Comparison of ENCODE assay signal across 17 cellular contexts in genomic region chr22:43827926-43828710, GRCh38. TPM values are rescaled to one million over a fixed set of nuclear protein-coding genes. Genes with fewer than 3 reads are reported as not detected.
DNase-seq lines count a peak whose midpoint lies in the region; ATAC-seq and TF ChIP-seq lines count a peak whose summit lies in the region.
"Had no signal": no experiment of that assay in that cellular context is flagged by ENCODE, and none has a peak within 500 bp of the region (broad histone marks: within the 10 kb centered on the region; RNA-seq: fewer than 3 reads in every experiment).

No MANE protein-coding gene starts in this region.

- no peak overlapping the region for H2BK15ac ChIP-seq in neuronal stem cell (ENCODE audit: low read length)

- no peak overlapping the region for H2BK5ac ChIP-seq in neuronal stem cell (ENCODE audit: low read length)

- no peak overlapping the region for H2AK5ac ChIP-seq in neuronal stem cell (ENCODE audit: low read depth, low read length)

- H3K14ac ChIP-seq in neuronal stem cell (ENCODE audit: low read length): no peak overlapping the region

- no peaks in the 10 kb centered on the region for H3K9me2 ChIP-seq in GM23338 (ENCODE audit: insufficient read depth)

- H3K18ac ChIP-seq in neuronal stem cell (ENCODE audit: low read length): no peak overlapping the region

- no peak for ATAC-seq in CD4-positive, alpha-beta T cell (ENCODE audit: poor library complexity)
- ATAC-seq in GM23338: no peak
- ATAC-seq: activated T-cell treated with anti-CD3 and anti-CD28 coated beads, Interleukin-2, amount 50 U/mL, for 72 hours had no signal

- H3K27me3 Mint-ChIP-seq in HFFc6 (ENCODE audit: insufficient read depth) (peaks cover 15% of the 10 kb centered on the region), GM23338 (ENCODE audit: insufficient read depth, low read depth, poor library complexity) (peaks cover 18% of the 10 kb centered on the region)
- H3K27me3 Mint-ChIP-seq in CD4-positive, alpha-beta T cell: peaks cover 21% of the 10 kb centered on the region

- no peak overlapping the region for H2BK12ac ChIP-seq in neuronal stem cell (ENCODE audit: low read length)

- H3K4me1 ChIP-seq in BLaER1 (peaks cover 73% of the 10 kb centered on the region), neuronal stem cell (ENCODE audit: control insufficient read depth in 2 of 2, insufficient read depth in 1 of 2, low read depth in 1 of 2, low read length in 2 of 2) (peaks cover 15 to 17% of the 10 kb centered on the region in 2 donors), GM23338 (ENCODE audit: insufficient read depth) (peaks cover 19% of the 10 kb centered on the region)

- H3K27ac ChIP-seq in BLaER1 (no peak overlapping the region), dorsolateral prefrontal cortex (peak overlapping the region in 50 of 59 donors; percentile 10 to 92 (median 66)), neuronal stem cell (replicated peaks; ENCODE audit: low read length) (no peak overlapping the region), GM23338 (ENCODE audit: low read depth) (no peak overlapping the region)
- H3K27ac ChIP-seq in CD4-positive, alpha-beta T cell (ENCODE audit: low read depth, low read length): no peak overlapping the region
- H3K27ac ChIP-seq: epithelial cell of prostate had no signal

- H4K20me1 ChIP-seq in BLaER1 (peaks cover 7% of the 10 kb centered on the region), GM23338 (replicated peaks; ENCODE audit: insufficient read depth) (peaks cover 3% of the 10 kb centered on the region; the same call in 1 of the 2 replicates)

- no peaks in the 10 kb centered on the region for H3K79me1 ChIP-seq in neuronal stem cell (ENCODE audit: low read depth, low read length)

- H2AFZ ChIP-seq in neuronal stem cell (ENCODE audit: low read length) (no peak overlapping the region), GM23338 (no peak overlapping the region)

- no peaks in the 10 kb centered on the region for H3F3A ChIP-seq in GM23338 (replicated peaks; ENCODE audit: low read depth)

- no peak overlapping the region for H3K23ac ChIP-seq in neuronal stem cell (ENCODE audit: low read depth, low read length, poor library complexity)

- H3K4me2 ChIP-seq in BLaER1 (peak overlapping the region; percentile 83), neuronal stem cell (ENCODE audit: insufficient read depth, low read length, poor library complexity, severe bottlenecking) (no peak overlapping the region), GM23338 (no peak overlapping the region)

- intact Hi-C loops in dorsolateral prefrontal cortex (cut with DNase I): loop anchor here (2.0 to 10.0 kb wide), 3 partner anchors 413 to 551 kb away; partner anchors contain the start of gene MPPED1 (in 1 of the 2)
- intact Hi-C loops in CD4-positive, alpha-beta T cell (cut with DNase I, micrococcal nuclease): no loop called here

- no peaks in the 10 kb centered on the region for H3K79me2 ChIP-seq in GM23338 (replicated peaks; ENCODE audit: insufficient read depth)

- H3K4me1 Mint-ChIP-seq in HFFc6 (ENCODE audit: low read depth) (peaks cover 25% of the 10 kb centered on the region), GM23338 (peaks cover 52% of the 10 kb centered on the region)
- no peaks in the 10 kb centered on the region for H3K4me1 Mint-ChIP-seq in CD4-positive, alpha-beta T cell (ENCODE audit: low read depth)
- H3K4me1 Mint-ChIP-seq: CD4-positive, CD25-positive, alpha-beta regulatory T cell had no signal

- H4K8ac ChIP-seq in neuronal stem cell (ENCODE audit: low read depth, low read length): no peak overlapping the region

- no peak overlapping the region for H3K27ac Mint-ChIP-seq in HFFc6
- H3K27ac Mint-ChIP-seq in CD4-positive, alpha-beta T cell: no peak overlapping the region
- no peak overlapping the region for H3K27ac Mint-ChIP-seq in GM23338
- H3K27ac Mint-ChIP-seq: activated CD4-positive, alpha-beta memory T cell treated with anti-CD3 and anti-CD28 coated beads for 36 hours; activated T-cell treated with anti-CD3 and anti-CD28 coated beads, Interleukin-2, amount 50 U/mL, for 72 hours; CD4-positive, CD25-positive, alpha-beta regulatory T cell; mesothelial cell of epicardium had no signal

- H3K27me3 ChIP-seq in BLaER1: no peaks in the 10 kb centered on the region
- H3K27me3 ChIP-seq in dorsolateral prefrontal cortex: peaks cover 0 to 19% (median 0%) of the 10 kb centered on the region in 45 donors
- no peaks in the 10 kb centered on the region for H3K27me3 ChIP-seq in neuronal stem cell (ENCODE audit: control insufficient read depth in 3 of 3, insufficient read depth in 3 of 3, low read depth in 1 of 3, low read length in 3 of 3)
- H3K27me3 ChIP-seq in CD4-positive, alpha-beta T cell (ENCODE audit: control insufficient read depth, insufficient read depth, low read length): peaks cover 4% of the 10 kb centered on the region
- no peaks in the 10 kb centered on the region for H3K27me3 ChIP-seq in GM23338 (ENCODE audit: insufficient read depth)

- H3K36me3 Mint-ChIP-seq in HFFc6 (ENCODE audit: low read depth) (no peaks in the 10 kb centered on the region), GM23338 (ENCODE audit: low read depth) (peaks cover 22% of the 10 kb centered on the region)
- no peaks in the 10 kb centered on the region for H3K36me3 Mint-ChIP-seq in CD4-positive, alpha-beta T cell (ENCODE audit: low read depth)
- H3K36me3 Mint-ChIP-seq: activated CD4-positive, alpha-beta memory T cell treated with anti-CD3 and anti-CD28 coated beads for 36 hours; CD4-positive, CD25-positive, alpha-beta regulatory T cell; mesothelial cell of epicardium had no signal

- CTCF ChIA-PET in CD4-positive, alpha-beta T cell (lab: Charles Lee): no interaction called here

- no peaks in the 10 kb centered on the region for H3K9me3 Mint-ChIP-seq in HFFc6
- no peaks in the 10 kb centered on the region for H3K9me3 Mint-ChIP-seq in CD4-positive, alpha-beta T cell
- peaks cover under 1% of the 10 kb centered on the region; the same call in 1 of the 3 replicates for H3K9me3 Mint-ChIP-seq in GM23338
- H3K9me3 Mint-ChIP-seq: activated CD4-positive, alpha-beta memory T cell treated with anti-CD3 and anti-CD28 coated beads for 36 hours; activated T-cell treated with anti-CD3 and anti-CD28 coated beads, Interleukin-2, amount 50 U/mL, for 72 hours; mesothelial cell of epicardium had no signal

- H3K36me3 ChIP-seq in BLaER1 (no peaks in the 10 kb centered on the region), neuronal stem cell (replicated peaks in 1 of 2; ENCODE audit: control insufficient read depth in 2 of 2, insufficient read depth in 2 of 2, low read length in 2 of 2) (peaks cover 4 to 55% of the 10 kb centered on the region in 2 donors), GM23338 (ENCODE audit: insufficient read depth) (peaks cover 6% of the 10 kb centered on the region)

- H3K9ac ChIP-seq in BLaER1 (no peak overlapping the region), neuronal stem cell (ENCODE audit: low read depth, low read length, poor library complexity) (peak overlapping the region; percentile 53)

- H2BK120ac ChIP-seq in neuronal stem cell (ENCODE audit: low read depth, low read length): no peak overlapping the region

- TF ChIP-seq CTCF in HFFc6 (IDR thresholded peaks at IDR 0.05) (peak; percentile 46), dorsolateral prefrontal cortex (IDR thresholded peaks at IDR 0.05 in 54 of 56, conservative IDR thresholded peaks at IDR 0.05 in 2 of 56; ENCODE audit: low read depth in 1 of 56, partially characterized antibody in 56 of 56) (no peak), GM23338 (conservative IDR thresholded peaks at IDR 0.05; ENCODE audit: low read depth in 2 of 2) (peak in 1 of 2 experiments; percentile 34; a peak in 2 of 4 replicates)
- TF ChIP-seq CTCF in CD4-positive, alpha-beta T cell (IDR thresholded peaks at IDR 0.05): no peak

- H3K4me3 Mint-ChIP-seq in HFFc6 (no peak overlapping the region), GM23338 (no peak overlapping the region)
- H3K4me3 Mint-ChIP-seq in CD4-positive, alpha-beta T cell: no peak overlapping the region
- H3K4me3 Mint-ChIP-seq: activated CD4-positive, alpha-beta memory T cell treated with anti-CD3 and anti-CD28 coated beads for 36 hours; activated T-cell treated with anti-CD3 and anti-CD28 coated beads, Interleukin-2, amount 50 U/mL, for 72 hours; mesothelial cell of epicardium had no signal

- H3K4me3 ChIP-seq in BLaER1: no peak overlapping the region
- no peak overlapping the region for H3K4me3 ChIP-seq in dorsolateral prefrontal cortex
- H3K4me3 ChIP-seq in neuronal stem cell (ENCODE audit: low read length in 2 of 2): no peak overlapping the region
- H3K4me3 ChIP-seq in GM23338: no peak overlapping the region

- DNase-seq in HFFc6 (no peak), dorsolateral prefrontal cortex (peak in 4 of 10 donors; percentile 15 to 37 (median 22)), neuronal stem cell (ENCODE audit: low spot score) (no peak), GM23338 (ENCODE audit: low spot score) (no peak), MV-4-11 (lab: John Stamatoyannopoulos, UW) (no peak)
- DNase-seq in CD4-positive, alpha-beta T cell: no peak
- DNase-seq: activated CD4-positive, alpha-beta memory T cell treated with anti-CD3 and anti-CD28 coated beads for 36 hours; activated T-cell treated with anti-CD3 and anti-CD28 coated beads, Interleukin-2, amount 50 U/mL, for 72 hours; amniotic stem cell; CD4-positive, CD25-positive, alpha-beta regulatory T cell; cortex of kidney; DMS79 treated with DMSO at 0.1 percent for 48 hours; NCI-H2081; stimulated activated CD4-positive, alpha-beta T cell treated with anti-CD3 and anti-CD28 coated beads, Interleukin-4, amount 100 ng/mL, for 4 hours had no signal

- POLR2A ChIA-PET in CD4-positive, alpha-beta T cell (lab: Charles Lee): no interaction called here

- no peaks in the 10 kb centered on the region for H3K9me3 ChIP-seq in BLaER1
- H3K9me3 ChIP-seq in neuronal stem cell (replicated peaks in 1 of 2; ENCODE audit: control insufficient read depth in 2 of 2, insufficient read depth in 1 of 2, low read depth in 1 of 2, low read length in 2 of 2): peaks cover 0 to 3% of the 10 kb centered on the region in 2 donors
- no peaks in the 10 kb centered on the region for H3K9me3 ChIP-seq in CD4-positive, alpha-beta T cell (ENCODE audit: control insufficient read depth, low read length)

- no peak overlapping the region for H4K91ac ChIP-seq in neuronal stem cell (ENCODE audit: low read depth, low read length, poor library complexity)

- H3K4ac ChIP-seq in neuronal stem cell (ENCODE audit: low read length): no peak overlapping the region

- WGBS in neuronal stem cell (ENCODE audit: extremely low coverage in 2 of 2, insufficient read length in 2 of 2, insufficient replicate concordance in 1 of 2), 2 donors: no CpG with 5 or more reads among the region's 16 CpGs

RNA-seq across cellular contexts. Expression of gene EFCAB6, which starts 16.0 kb away (rescaled TPM):
- total RNA-seq in HFFc6 (2021; fragmentation: NEBNext Ultra II Directional; extraction: Animal tissue kit (Norgen Biotek cat#: 25700)): under 1 TPM; 0.33 to 0.95 (median 0.64) TPM
- total RNA-seq in dorsolateral prefrontal cortex: 10 to 100 TPM in 111 of 120 experiments, 1 to 10 TPM in 9; 6.6 to 23.9 (median 13.5) TPM
- polyA plus RNA-seq in neuronal stem cell (2013, experiment 1 of 2): 0.49 TPM
- 0.48 TPM for polyA plus RNA-seq in neuronal stem cell (2013, experiment 2 of 2)
- under 1 TPM; 0.17 to 0.36 TPM for total RNA-seq in CD4-positive, alpha-beta T cell
- total RNA-seq in GM23338 (2014; rRNA removed; shearing (Covaris generic)): 1.8 and 1.9 TPM in 2 replicates
- polyA plus RNA-seq in GM23338 (2016; fragmentation: Nextera tagmentation; extraction: Ambion mirVana): 1.1 and 1.2 TPM in 2 replicates
- total RNA-seq: CD4-positive, CD25-positive, alpha-beta regulatory T cell had no signal

RNA-seq across cellular contexts. Expression of gene SULT4A1, which starts 34.2 kb away (rescaled TPM):
- not detected for total RNA-seq in HFFc6 (2021; fragmentation: NEBNext Ultra II Directional; extraction: Animal tissue kit (Norgen Biotek cat#: 25700))
- total RNA-seq in dorsolateral prefrontal cortex: 100 to 1,000 TPM in 109 of 120 experiments, 10 to 100 TPM in 11; 42.4 to 278 (median 186) TPM
- polyA plus RNA-seq in neuronal stem cell (2013, experiment 1 of 2): 7.1 TPM
- polyA plus RNA-seq in neuronal stem cell (2013, experiment 2 of 2): 7.0 TPM
- not detected for total RNA-seq in CD4-positive, alpha-beta T cell
- 5.2 and 7.8 TPM in 2 replicates for total RNA-seq in GM23338 (2014; rRNA removed; shearing (Covaris generic))
- polyA plus RNA-seq in GM23338 (2016; fragmentation: Nextera tagmentation; extraction: Ambion mirVana): 4.3 and 4.7 TPM in 2 replicates
- total RNA-seq: activated CD4-positive, alpha-beta memory T cell treated with anti-CD3 and anti-CD28 coated beads for 36 hours; activated T-cell treated with anti-CD3 and anti-CD28 coated beads, Interleukin-2, amount 50 U/mL, for 72 hours; CD4-positive, CD25-positive, alpha-beta regulatory T cell had no signal
- polyA plus RNA-seq: CD4-positive, CD25-positive, alpha-beta regulatory T cell had no signal

Comparison
In these comparisons a context has a peak if more than half of its experiments do, and no peak if none do; other contexts are left out.
1. H3K27ac ChIP-seq: peak in dorsolateral prefrontal cortex (50 of 59); none in BLaER1 (single experiment), neuronal stem cell (single experiment), CD4-positive, alpha-beta T cell (single experiment) and GM23338 (single experiment).
2. intact Hi-C loops: an anchor here in dorsolateral prefrontal cortex (2.0 to 10.0 kb wide); none called in CD4-positive, alpha-beta T cell.